15 cellular contexts compared by ENCODE assay signal in genomic region chr11:116360542-116360941, GRCh38.
DNase-seq lines count a peak whose midpoint lies in the region; ATAC-seq and TF ChIP-seq lines count a peak whose summit lies in the region.
"Had no signal": no experiment of that assay in that cellular context is flagged by ENCODE, and none has a peak within 500 bp of the region (broad histone marks: within the 10 kb centered on the region; RNA-seq: fewer than 3 reads in every experiment).

No MANE protein-coding gene starts in this region.

- H3K27ac ChIP-seq in RWPE2 (ENCODE audit: poor library complexity, severe bottlenecking), result no peak overlapping the region
- H3K27ac ChIP-seq in testis, result no peak overlapping the region
- H3K27ac ChIP-seq: GM23248 had no signal

- WGBS in testis, 2 donors, result 82 to 84% methylated on average over 4 of the region's 4 CpGs

- no peaks in the 10 kb centered on the region for H3K9me3 ChIP-seq in RWPE2 (ENCODE audit: severe bottlenecking)
- H3K9me3 ChIP-seq in testis, result no peaks in the 10 kb centered on the region
- H3K9me3 ChIP-seq: BE2C, HAP-1 had no signal

- no peak overlapping the region for H3K4me3 Mint-ChIP-seq in type B pancreatic cell
- H3K4me3 Mint-ChIP-seq: CD4-positive, CD25-positive, alpha-beta regulatory T cell; CD8-positive, alpha-beta memory T cell; IgD-negative memory B cell had no signal

- no peaks in the 10 kb centered on the region for H3K4me1 ChIP-seq in RWPE2 (ENCODE audit: insufficient read depth, poor library complexity, severe bottlenecking)
- H3K4me1 ChIP-seq in testis, result no peaks in the 10 kb centered on the region
- H3K4me1 ChIP-seq: BE2C, Caco-2 had no signal

- intact Hi-C loops in testis (cut with DNase I; ENCODE audit: low total_unique reads), result no loop called here

- H3K4me3 ChIP-seq in RWPE2 (ENCODE audit: severe bottlenecking), result no peak overlapping the region
- H3K4me3 ChIP-seq in testis, result no peak overlapping the region
- H3K4me3 ChIP-seq: GM23248, HAP-1 had no signal

- H3K9me3 Mint-ChIP-seq in type B pancreatic cell, result no peaks in the 10 kb centered on the region
- H3K9me3 Mint-ChIP-seq: CD4-positive, CD25-positive, alpha-beta regulatory T cell had no signal

- TF ChIP-seq CTCF in RWPE2 (IDR thresholded peaks at IDR 0.05; ENCODE audit: poor library complexity, severe bottlenecking) (no peak), type B pancreatic cell (conservative IDR thresholded peaks at IDR 0.05) (no peak), testis (IDR thresholded peaks at IDR 0.05) (no peak)

- no peaks in the 10 kb centered on the region for H3K36me3 Mint-ChIP-seq in type B pancreatic cell
- H3K36me3 Mint-ChIP-seq: CD4-positive, CD25-positive, alpha-beta regulatory T cell; CD8-positive, alpha-beta memory T cell had no signal

- no peaks in the 10 kb centered on the region for H3K36me3 ChIP-seq in RWPE2 (ENCODE audit: low read depth)
- H3K36me3 ChIP-seq in testis (ENCODE audit: low read depth, missing control alignments), result no peaks in the 10 kb centered on the region
- H3K36me3 ChIP-seq: BE2C, HAP-1 had no signal

- DNase-seq in RWPE2 (ENCODE audit: low spot score), result no peak
- DNase-seq in dermis microvascular lymphatic vessel endothelial cell (ENCODE audit: low read depth in 2 of 2), result peak; percentile 38 to 79
- peak; percentile 53 to 85 for DNase-seq in lung microvascular endothelial cell (ENCODE audit: low read depth in 2 of 2)
- no peak for DNase-seq in type B pancreatic cell (ENCODE audit: extremely low spot score, unreplicated experiment)
- DNase-seq in activated CD4-positive, CD25-positive, alpha-beta regulatory T cell treated with anti-CD3 and anti-CD28 coated beads, Interleukin-2, amount 50 U/mL, for 72 hours, result no peak
- DNase-seq in testis, result no peak
- DNase-seq: BE2C; C1 segment of cervical spinal cord; Caco-2; CD4-positive, CD25-positive, alpha-beta regulatory T cell; CD8-positive, alpha-beta memory T cell; GM23248 had no signal

- TF ChIP-seq POLR2A in testis (IDR thresholded peaks at IDR 0.05), result no peak

- H3K27me3 Mint-ChIP-seq in type B pancreatic cell, result peaks cover 41% of the 10 kb centered on the region
- H3K27me3 Mint-ChIP-seq: CD4-positive, CD25-positive, alpha-beta regulatory T cell had no signal

- peak overlapping the region; percentile 7 for H3K27ac Mint-ChIP-seq in type B pancreatic cell
- H3K27ac Mint-ChIP-seq: CD4-positive, CD25-positive, alpha-beta regulatory T cell; CD8-positive, alpha-beta memory T cell had no signal

- no peaks in the 10 kb centered on the region for H3K4me1 Mint-ChIP-seq in type B pancreatic cell (ENCODE audit: unreplicated experiment)
- H3K4me1 Mint-ChIP-seq: CD4-positive, CD25-positive, alpha-beta regulatory T cell; CD8-positive, alpha-beta memory T cell had no signal

- ATAC-seq in RWPE2 (ENCODE audit: low read depth), result 0 out of 3 replicates have a peak, but pooled peaks have one; percentile 29
- ATAC-seq: HepG2 had no signal

- H3K27me3 ChIP-seq in RWPE2 (ENCODE audit: insufficient read depth, poor library complexity, severe bottlenecking), result no peaks in the 10 kb centered on the region
- H3K27me3 ChIP-seq in testis, result no peaks in the 10 kb centered on the region
- H3K27me3 ChIP-seq: BE2C had no signal

Comparison
In these comparisons a context has a peak if more than half of its experiments do, and no peak if none do; other contexts are left out.
1. DNase-seq: peak in dermis microvascular lymphatic vessel endothelial cell (2 of 2) and lung microvascular endothelial cell (2 of 2); none in RWPE2 (single experiment), type B pancreatic cell (single experiment), activated CD4-positive, CD25-positive, alpha-beta regulatory T cell treated with anti-CD3 and anti-CD28 coated beads, Interleukin-2, amount 50 U/mL, for 72 hours (single experiment) and testis (single experiment).